In genomic region chr19:1410136-1410786, GRCh38 we compare ENCODE assay signal across 10 cellular contexts. TPM values are rescaled to one million over a fixed set of nuclear protein-coding genes. Genes with fewer than 3 reads are reported as not detected.
DNase-seq lines count a peak whose midpoint lies in the region; ATAC-seq, FAIRE-seq and TF ChIP-seq lines count a peak whose summit lies in the region.
"Had no signal": no experiment of that assay in that cellular context is flagged by ENCODE, and none has a peak within 500 bp of the region (broad histone marks: within the 10 kb centered on the region; RNA-seq: fewer than 3 reads in every experiment).

No MANE protein-coding gene starts in this region.

- H3K9ac ChIP-seq in kidney (ENCODE audit: low read length in 2 of 2): peak overlapping the region in 1 of 2 donors; percentile 78

- H3K4me1 ChIP-seq in heart left ventricle (peaks cover 24 to 73% (median 60%) of the 10 kb centered on the region in 12 donors), kidney (ENCODE audit: control insufficient read depth in 1 of 2, insufficient read depth in 1 of 2, low read depth in 1 of 2, low read length in 2 of 2) (peaks cover 36 to 57% of the 10 kb centered on the region in 2 donors), transverse colon (peaks cover 35 to 61% (median 57%) of the 10 kb centered on the region in 4 donors), uterus (peaks cover 0 to 42% of the 10 kb centered on the region in 2 donors)

- DNase-seq in heart left ventricle (peak in 1 of 5 donors; percentile 50), left cardiac atrium (no peak), kidney (peak; percentile 61), transverse colon (no peak), uterus (no peak)

- peaks cover 55% of the 10 kb centered on the region for H3K36me3 Mint-ChIP-seq in activated T-helper 17 cell treated with anti-CD3 and anti-CD28 coated beads, Interleukin-2, amount 50 U/mL, for 72 hours (ENCODE audit: low read depth)

- no peak for TF ChIP-seq EP300 in transverse colon (IDR thresholded peaks at IDR 0.05; ENCODE audit: low read depth)

- H3K4me3 ChIP-seq in heart left ventricle (peak overlapping the region in 5 of 12 donors; percentile 94 to 100 (median 97)), kidney (ENCODE audit: low read length in 2 of 2) (peak overlapping the region; percentile 47 to 79), transverse colon (no peak overlapping the region), uterus (no peak overlapping the region)

- H3K9me3 Mint-ChIP-seq in activated T-helper 17 cell treated with anti-CD3 and anti-CD28 coated beads, Interleukin-2, amount 50 U/mL, for 72 hours: no peaks in the 10 kb centered on the region

- H3K27ac ChIP-seq in heart left ventricle (peak overlapping the region in 10 of 12 donors; percentile 3 to 97 (median 90)), kidney (ENCODE audit: low read depth in 2 of 2, low read length in 2 of 2) (peak overlapping the region; percentile 1 to 60), transverse colon (peak overlapping the region in 3 of 4 donors; percentile 39 to 96 (median 95)), uterus (peak overlapping the region in 1 of 2 donors; percentile 6)

- peaks cover 35% of the 10 kb centered on the region for H3K4me1 Mint-ChIP-seq in activated T-helper 17 cell treated with anti-CD3 and anti-CD28 coated beads, Interleukin-2, amount 50 U/mL, for 72 hours

- in situ Hi-C loops in transverse colon (cut with MboI; ENCODE audit: low pct_ligation_motif_present in 1 of 4, low pct_unique_long_range_greater_than_20kb in 1 of 4, low sequenced_read_pairs in 3 of 4): no loop called here

- H3K4me3 Mint-ChIP-seq in activated T-helper 17 cell treated with anti-CD3 and anti-CD28 coated beads, Interleukin-2, amount 50 U/mL, for 72 hours: peak overlapping the region; percentile 95

- TF ChIP-seq CTCF in heart left ventricle (IDR thresholded peaks at IDR 0.05): no peak
- no peak for TF ChIP-seq CTCF in kidney (IDR thresholded peaks at IDR 0.05; ENCODE audit: borderline replicate concordance, extremely low read depth, insufficient read depth)
- no peak for TF ChIP-seq CTCF in transverse colon (IDR thresholded peaks at IDR 0.05)
- no peak for TF ChIP-seq CTCF in uterus (IDR thresholded peaks at IDR 0.05)

- H3K27me3 Mint-ChIP-seq in activated T-helper 17 cell treated with anti-CD3 and anti-CD28 coated beads, Interleukin-2, amount 50 U/mL, for 72 hours: no peaks in the 10 kb centered on the region

- intact Hi-C loops in heart left ventricle (cut with DNase I): no loop called here
- intact Hi-C loops in left cardiac atrium (cut with DNase I): no loop called here
- intact Hi-C loops in kidney (cut with DNase I): no loop called here
- intact Hi-C loops in transverse colon (cut with DNase I; ENCODE audit: low total_unique reads): no loop called here
- intact Hi-C loops in uterus (cut with DNase I; ENCODE audit: low total_unique reads): no loop called here

- 55 to 69% (median 68%) methylated on average over 14 to 23 of the region's 23 CpGs for WGBS in heart left ventricle, 4 donors
- 0 to 81% methylated on average over 1 to 22 of the region's 23 CpGs for WGBS in transverse colon (ENCODE audit: low coverage in 1 of 2), 2 donors

- H3K36me3 ChIP-seq in heart left ventricle (peaks cover 0 to 25% (median 10%) of the 10 kb centered on the region in 9 donors), kidney (ENCODE audit: control insufficient read depth in 1 of 2, insufficient read depth in 2 of 2, low read length in 2 of 2) (no peaks in the 10 kb centered on the region), transverse colon (no peaks in the 10 kb centered on the region), uterus (no peaks in the 10 kb centered on the region)

- no peak for ATAC-seq in heart left ventricle
- no peak for ATAC-seq in left cardiac atrium
- ATAC-seq in activated T-helper 17 cell treated with anti-CD3 and anti-CD28 coated beads, Interleukin-2, amount 50 U/mL, for 72 hours (replicated peaks): peak; percentile 7
- ATAC-seq in HG03097 (IDR thresholded peaks at IDR 0.05; ENCODE audit: low FRiP score, unreplicated experiment): no peak
- ATAC-seq in HG03025 (IDR thresholded peaks at IDR 0.05; ENCODE audit: low FRiP score, unreplicated experiment): no peak
- ATAC-seq: sciatic nerve had no signal

- TF ChIP-seq POLR2A in heart left ventricle (IDR thresholded peaks at IDR 0.05) (no peak), transverse colon (IDR thresholded peaks at IDR 0.05) (no peak), uterus (IDR thresholded peaks at IDR 0.05) (no peak)

- H3K27ac Mint-ChIP-seq in activated T-helper 17 cell treated with anti-CD3 and anti-CD28 coated beads, Interleukin-2, amount 50 U/mL, for 72 hours: peak overlapping the region; percentile 90

- H3K27me3 ChIP-seq in heart left ventricle: no peaks in the 10 kb centered on the region
- no peaks in the 10 kb centered on the region for H3K27me3 ChIP-seq in transverse colon
- H3K27me3 ChIP-seq in uterus: no peaks in the 10 kb centered on the region
- H3K27me3 ChIP-seq: ascending aorta had no signal

- no peaks in the 10 kb centered on the region for H3K9me3 ChIP-seq in heart left ventricle
- H3K9me3 ChIP-seq in kidney (ENCODE audit: control insufficient read depth in 1 of 2, low read length in 2 of 2): no peaks in the 10 kb centered on the region
- no peaks in the 10 kb centered on the region for H3K9me3 ChIP-seq in transverse colon
- H3K9me3 ChIP-seq in uterus: no peaks in the 10 kb centered on the region
- H3K9me3 ChIP-seq: ascending aorta had no signal

- FAIRE-seq in kidney (lab: Jason Lieb, UNC): no peak

RNA-seq across cellular contexts. Expression of gene DAZAP1, which starts 2.9 kb away (rescaled TPM):
- total RNA-seq in heart left ventricle (100 to 1,000 TPM in 1 of 9 donors, 10 to 100 TPM in 8; 36.8 to 124 (median 78.5) TPM), left cardiac atrium (10 to 100 TPM; 74.1 to 95.7 TPM), kidney (98.5 TPM), transverse colon (10 to 100 TPM; 36.3 to 77.2 (median 41.6) TPM), uterus (100 to 1,000 TPM in 1 of 4 donors, 10 to 100 TPM in 1, 1 to 10 TPM in 2; 1.2 to 102 (median 23.8) TPM)
- polyA plus RNA-seq in heart left ventricle (100 to 1,000 TPM in 1 of 2 donors, 10 to 100 TPM in 1; 65.8 to 128 TPM), kidney (ENCODE audit: insufficient read depth, low read depth, low replicate concordance) (47.7 TPM)
- total RNA-seq in activated T-helper 17 cell treated with anti-CD3 and anti-CD28 coated beads, Interleukin-2, amount 50 U/mL, for 72 hours: 100 to 1,000 TPM; 161 to 271 TPM

RNA-seq across cellular contexts. Expression of gene GAMT, which starts 8.9 kb away (rescaled TPM):
- total RNA-seq in heart left ventricle (100 to 1,000 TPM in 1 of 9 donors, 10 to 100 TPM in 8; 35.9 to 167 (median 62.5) TPM), left cardiac atrium (10 to 100 TPM; 36.0 to 48.1 TPM), kidney (16.3 TPM), transverse colon (1 to 10 TPM; 1.4 to 4.4 (median 2.9) TPM), uterus (10 to 100 TPM in 2 of 4 donors, 1 to 10 TPM in 2; 3.3 to 14.4 (median 8.4) TPM)
- polyA plus RNA-seq in heart left ventricle (100 to 1,000 TPM in 1 of 2 donors, 10 to 100 TPM in 1; 21.9 to 180 TPM), kidney (ENCODE audit: insufficient read depth, low read depth, low replicate concordance) (209 TPM)
- total RNA-seq in activated T-helper 17 cell treated with anti-CD3 and anti-CD28 coated beads, Interleukin-2, amount 50 U/mL, for 72 hours: 10 to 100 TPM in 1 of 2 donors, 1 to 10 TPM in 1; 4.9 to 11.2 TPM

RNA-seq across cellular contexts. Expression of gene NDUFS7, which starts 26.6 kb away (rescaled TPM):
- 100 to 1,000 TPM; 205 to 717 (median 336) TPM for total RNA-seq in heart left ventricle
- 100 to 1,000 TPM; 251 to 634 TPM for polyA plus RNA-seq in heart left ventricle
- 100 to 1,000 TPM; 240 to 267 TPM for total RNA-seq in left cardiac atrium
- total RNA-seq in activated T-helper 17 cell treated with anti-CD3 and anti-CD28 coated beads, Interleukin-2, amount 50 U/mL, for 72 hours: 10 to 100 TPM; 51.5 to 87.9 TPM
- total RNA-seq in kidney: 85.5 TPM
- polyA plus RNA-seq in kidney (ENCODE audit: insufficient read depth, low read depth, low replicate concordance): 265 TPM
- 100 to 1,000 TPM in 3 of 4 donors, 10 to 100 TPM in 1; 32.2 to 196 (median 156) TPM for total RNA-seq in transverse colon
- total RNA-seq in uterus: 10 to 100 TPM; 39.2 to 65.5 (median 42.1) TPM

RNA-seq across cellular contexts. Expression of gene RPS15, which starts 27.9 kb away (rescaled TPM):
- total RNA-seq in heart left ventricle: 1,000 to 10,000 TPM in 2 of 9 donors, 100 to 1,000 TPM in 7; 468 to 2,348 (median 669) TPM
- polyA plus RNA-seq in heart left ventricle: 1,000 to 10,000 TPM; 2,165 to 2,683 TPM
- 100 to 1,000 TPM; 714 to 737 TPM for total RNA-seq in left cardiac atrium
- 1,000 to 10,000 TPM; 1,611 to 1,688 TPM for total RNA-seq in activated T-helper 17 cell treated with anti-CD3 and anti-CD28 coated beads, Interleukin-2, amount 50 U/mL, for 72 hours
- total RNA-seq in kidney: 893 TPM
- 1,823 TPM for polyA plus RNA-seq in kidney (ENCODE audit: insufficient read depth, low read depth, low replicate concordance)
- 1,000 to 10,000 TPM; 1,367 to 2,740 (median 2,511) TPM for total RNA-seq in transverse colon
- total RNA-seq in uterus: 1,000 to 10,000 TPM in 3 of 4 donors, 100 to 1,000 TPM in 1; 648 to 5,728 (median 1,854) TPM

RNA-seq across cellular contexts. Expression of gene APC2, which starts 39.7 kb away (rescaled TPM):
- total RNA-seq in heart left ventricle (under 1 TPM in 8 of 9 donors, not detected in 1; 0.04 to 0.72 (median 0.14) TPM), left cardiac atrium (under 1 TPM; 0.18 to 0.21 TPM), kidney (0.25 TPM), transverse colon (1 to 10 TPM in 1 of 4 donors, under 1 TPM in 3; under 0.01 to 6.0 (median 0.36) TPM), uterus (1 to 10 TPM in 1 of 4 donors, under 1 TPM in 2, not detected in 1; 0.12 to 3.5 (median 0.77) TPM)
- polyA plus RNA-seq in heart left ventricle (under 1 TPM; 0.07 to 0.08 TPM), kidney (ENCODE audit: insufficient read depth, low read depth, low replicate concordance) (not detected)
- under 1 TPM; 0.04 to 0.21 TPM for total RNA-seq in activated T-helper 17 cell treated with anti-CD3 and anti-CD28 coated beads, Interleukin-2, amount 50 U/mL, for 72 hours
- total RNA-seq: ascending aorta had no signal

Comparison
In these comparisons a context has a peak if more than half of its experiments do, and no peak if none do; other contexts are left out.
1. H3K4me3 ChIP-seq: peak in kidney (2 of 2); none in transverse colon (0 of 4) and uterus (0 of 2).